9 cellular contexts compared by ENCODE assay signal in genomic region chr5:140111859-140112551, GRCh38. TPM values are rescaled to one million over a fixed set of nuclear protein-coding genes. Genes with fewer than 3 reads are reported as not detected.
DNase-seq lines count a peak whose midpoint lies in the region; ATAC-seq and TF ChIP-seq lines count a peak whose summit lies in the region.
"Had no signal": no experiment of that assay in that cellular context is flagged by ENCODE, and none has a peak within 500 bp of the region (broad histone marks: within the 10 kb centered on the region; RNA-seq: fewer than 3 reads in every experiment).

No MANE protein-coding gene starts in this region.

- H3K4me1 ChIP-seq in GM23248 (ENCODE audit: insufficient read depth) (peaks cover 43% of the 10 kb centered on the region), right cardiac atrium (ENCODE audit: control insufficient read depth, insufficient read depth, low read length) (peaks cover 5% of the 10 kb centered on the region)
- H3K4me1 ChIP-seq in naive thymus-derived CD4-positive, alpha-beta T cell (ENCODE audit: control insufficient read depth in 2 of 2, insufficient read depth in 2 of 2, low read length in 2 of 2) = peaks cover 33 to 49% of the 10 kb centered on the region in 2 donors

- H3K36me3 ChIP-seq in GM23248 (ENCODE audit: low read depth) = no peaks in the 10 kb centered on the region; the same call in 1 of the 2 replicates
- peaks cover 0 to 4% (median 0%) of the 10 kb centered on the region in 3 experiments for H3K36me3 ChIP-seq in naive thymus-derived CD4-positive, alpha-beta T cell (ENCODE audit: control insufficient read depth in 2 of 3, insufficient read depth in 3 of 3, low read length in 3 of 3)

- H3K4me2 ChIP-seq in GM23248 (ENCODE audit: unreplicated experiment) = peak overlapping the region; percentile 89

- H3K27ac ChIP-seq in GM23248 (peak overlapping the region; percentile 69), right cardiac atrium (ENCODE audit: low read length) (no peak overlapping the region)
- peak overlapping the region; percentile 9 for H3K27ac ChIP-seq in naive thymus-derived CD4-positive, alpha-beta T cell (ENCODE audit: low read depth, low read length)

- in situ Hi-C loops in GM23248 (cut with MboI) = no loop called here

- H3K4me1 Mint-ChIP-seq in activated naive CD8-positive, alpha-beta T cell treated with anti-CD3 and anti-CD28 coated beads for 36 hours = peaks cover 49% of the 10 kb centered on the region
- H3K4me1 Mint-ChIP-seq in naive thymus-derived CD4-positive, alpha-beta T cell = peaks cover 44 to 87% (median 64%) of the 10 kb centered on the region in 7 donors

- peak overlapping the region; percentile 89 for H3K4me3 ChIP-seq in AG10803 (ENCODE audit: low read length)
- peak overlapping the region; percentile 78 for H3K4me3 ChIP-seq in GM23248
- no peak overlapping the region for H3K4me3 ChIP-seq in naive thymus-derived CD4-positive, alpha-beta T cell (ENCODE audit: low read length)
- H3K4me3 ChIP-seq in right cardiac atrium (ENCODE audit: low read length) = no peak overlapping the region

- intact Hi-C loops in naive thymus-derived CD4-positive, alpha-beta T cell (cut with micrococcal nuclease) = loop anchor here (2.0 to 10.0 kb wide), 9 partner anchors 233 to 1757 kb away; partner anchors contain the start of genes DIAPH1 (in 1 of the 2), EGR1 (in 1 of the 2), HBEGF (in 1 of the 2) and IK (in 1 of the 2)
- intact Hi-C loops in right cardiac atrium (cut with DNase I) = loop anchor here in 1 of 4 donors (5.0 kb wide), 1 partner anchor 35 kb away; no protein-coding TSS in a partner anchor

- H3K27ac Mint-ChIP-seq in activated naive CD8-positive, alpha-beta T cell treated with anti-CD3 and anti-CD28 coated beads for 36 hours = peak overlapping the region; percentile 46
- H3K27ac Mint-ChIP-seq in naive thymus-derived CD4-positive, alpha-beta T cell = peak overlapping the region in 8 of 9 donors; percentile 38 to 92 (median 84)

- H3K36me3 Mint-ChIP-seq in activated naive CD8-positive, alpha-beta T cell treated with anti-CD3 and anti-CD28 coated beads for 36 hours = peaks cover 3% of the 10 kb centered on the region
- peaks cover 0 to 4% (median 0%) of the 10 kb centered on the region in 5 donors for H3K36me3 Mint-ChIP-seq in naive thymus-derived CD4-positive, alpha-beta T cell

- peaks cover 23% of the 10 kb centered on the region for H3F3A ChIP-seq in GM23248 (ENCODE audit: insufficient read depth)

- peaks cover 85% of the 10 kb centered on the region for H3K79me2 ChIP-seq in GM23248 (ENCODE audit: insufficient read depth)

- no peaks in the 10 kb centered on the region for H3K9me3 Mint-ChIP-seq in activated naive CD8-positive, alpha-beta T cell treated with anti-CD3 and anti-CD28 coated beads for 36 hours
- peaks cover 0 to 7% (median 0%) of the 10 kb centered on the region in 11 donors for H3K9me3 Mint-ChIP-seq in naive thymus-derived CD4-positive, alpha-beta T cell

- no peaks in the 10 kb centered on the region for H3K9me2 ChIP-seq in GM23248 (ENCODE audit: insufficient read depth)

- H3K9me3 ChIP-seq in GM23248 (ENCODE audit: low read depth) = no peaks in the 10 kb centered on the region
- H3K9me3 ChIP-seq in naive thymus-derived CD4-positive, alpha-beta T cell (ENCODE audit: control insufficient read depth in 2 of 3, low read length in 3 of 3) = no peaks in the 10 kb centered on the region
- H3K9me3 ChIP-seq in right cardiac atrium (ENCODE audit: control insufficient read depth, low read length) = no peaks in the 10 kb centered on the region

- peaks cover 7% of the 10 kb centered on the region for H3K27me3 Mint-ChIP-seq in activated naive CD8-positive, alpha-beta T cell treated with anti-CD3 and anti-CD28 coated beads for 36 hours
- peaks cover 0 to 49% (median 4%) of the 10 kb centered on the region in 5 donors for H3K27me3 Mint-ChIP-seq in naive thymus-derived CD4-positive, alpha-beta T cell

- 68 to 70% methylated on average over 8 of the region's 8 CpGs for whole genome bisulfite sequencing in GM23248 (ENCODE audit: low coverage in 1 of 2, low lambda C conversion rate in 2 of 2, missing lambda C conversion rate in 2 of 2), 2 experiments
- 74% methylated on average over 8 of the region's 8 CpGs for WGBS in right cardiac atrium

- no peak overlapping the region for H2AFZ ChIP-seq in GM23248

- DNase-seq in AG10803 (ENCODE audit: low read depth) = no peak
- no peak for DNase-seq in GM23248
- DNase-seq in activated naive CD8-positive, alpha-beta T cell treated with anti-CD3 and anti-CD28 coated beads for 36 hours = no peak
- no peak for DNase-seq in naive thymus-derived CD4-positive, alpha-beta T cell
- no peak for DNase-seq in superior temporal gyrus (ENCODE audit: extremely low spot score)
- no peak for DNase-seq in iPS-NIHi11 (ENCODE audit: low spot score)
- DNase-seq in right cardiac atrium = no peak
- DNase-seq: DMS53 had no signal

- H4K20me1 ChIP-seq in GM23248 (ENCODE audit: insufficient read depth) = peaks cover 15% of the 10 kb centered on the region; the same call in 1 of the 2 replicates

- CTCF ChIA-PET in naive thymus-derived CD4-positive, alpha-beta T cell (lab: Charles Lee) = interaction anchor here (5.2 kb wide), 1 partner anchor 32 kb away, joined by 30 read pairs; no protein-coding TSS in a partner anchor

- no peak for TF ChIP-seq CTCF in AG10803 (conservative IDR thresholded peaks at IDR 0.05; ENCODE audit: low read length)

- peak overlapping the region; percentile 89; the same call in 1 of the 2 replicates for H3K9ac ChIP-seq in GM23248

- H3K27me3 ChIP-seq in GM23248 (replicated peaks; ENCODE audit: insufficient read depth) (no peaks in the 10 kb centered on the region), right cardiac atrium (ENCODE audit: control insufficient read depth, insufficient read depth) (no peaks in the 10 kb centered on the region)
- peaks cover 0 to 7% of the 10 kb centered on the region in 2 donors for H3K27me3 ChIP-seq in naive thymus-derived CD4-positive, alpha-beta T cell (ENCODE audit: control insufficient read depth in 2 of 2, insufficient read depth in 2 of 2, low read length in 2 of 2)

- POLR2A ChIA-PET in naive thymus-derived CD4-positive, alpha-beta T cell (lab: Charles Lee) = interaction anchor here (0.6 to 8.1 kb wide), 6 partner anchors 6 to 1800 kb away, joined by 3 to 60 read pairs (median 4); no protein-coding TSS in a partner anchor

- peak overlapping the region; percentile 15 for H3K4me3 Mint-ChIP-seq in activated naive CD8-positive, alpha-beta T cell treated with anti-CD3 and anti-CD28 coated beads for 36 hours
- H3K4me3 Mint-ChIP-seq in naive thymus-derived CD4-positive, alpha-beta T cell = peak overlapping the region; percentile 42 to 97 (median 88)

- ATAC-seq in naive thymus-derived CD4-positive, alpha-beta T cell = no peak
- ATAC-seq in right cardiac atrium (no peak), GM19452 (IDR thresholded peaks at IDR 0.05; ENCODE audit: unreplicated experiment) (no peak)

RNA-seq across cellular contexts. Expression of gene PURA, which starts 1.9 kb away (rescaled TPM):
- total RNA-seq in GM23248 (2014; rRNA removed; shearing (Covaris generic)) = 24.2 and 30.6 TPM in 2 replicates
- polyA plus RNA-seq in GM23248 (2016; fragmentation: Nextera tagmentation; extraction: Ambion mirVana) (7.9 and 10.7 TPM in 2 replicates), right cardiac atrium (6.1 TPM)
- 1 to 10 TPM; 9.7 to 9.9 TPM for total RNA-seq in activated naive CD8-positive, alpha-beta T cell treated with anti-CD3 and anti-CD28 coated beads for 36 hours
- 10 to 100 TPM; 11.6 to 33.5 (median 13.9) TPM for total RNA-seq in naive thymus-derived CD4-positive, alpha-beta T cell
- 1 to 10 TPM; 3.1 to 4.7 TPM for polyA plus RNA-seq in naive thymus-derived CD4-positive, alpha-beta T cell
- 10 to 100 TPM; 25.7 to 37.1 (median 32.9) TPM for total RNA-seq in right cardiac atrium

RNA-seq across cellular contexts. Expression of gene IGIP, which starts 13.7 kb away (rescaled TPM):
- 13.0 and 16.3 TPM in 2 replicates for total RNA-seq in GM23248 (2014; rRNA removed; shearing (Covaris generic))
- polyA plus RNA-seq in GM23248 (2016; fragmentation: Nextera tagmentation; extraction: Ambion mirVana) = 3.4 and 3.5 TPM in 2 replicates
- 1 to 10 TPM; 1.2 to 1.3 TPM for total RNA-seq in activated naive CD8-positive, alpha-beta T cell treated with anti-CD3 and anti-CD28 coated beads for 36 hours
- 10 to 100 TPM in 2 of 5 experiments, 1 to 10 TPM in 3; 4.6 to 15.4 (median 5.1) TPM for total RNA-seq in naive thymus-derived CD4-positive, alpha-beta T cell
- 1 to 10 TPM in 1 of 2 donors, under 1 TPM in 1; 0.59 to 1.0 TPM for polyA plus RNA-seq in naive thymus-derived CD4-positive, alpha-beta T cell
- 10 to 100 TPM; 14.9 to 20.1 (median 16.9) TPM for total RNA-seq in right cardiac atrium
- polyA plus RNA-seq in right cardiac atrium = 9.8 TPM

Comparison
In these comparisons a context has a peak if more than half of its experiments do, and no peak if none do; other contexts are left out.
1. H3K4me3 ChIP-seq: peak in AG10803 (single experiment) and GM23248 (single experiment); none in naive thymus-derived CD4-positive, alpha-beta T cell (single experiment) and right cardiac atrium (single experiment).